In the genomic region with DNA sequence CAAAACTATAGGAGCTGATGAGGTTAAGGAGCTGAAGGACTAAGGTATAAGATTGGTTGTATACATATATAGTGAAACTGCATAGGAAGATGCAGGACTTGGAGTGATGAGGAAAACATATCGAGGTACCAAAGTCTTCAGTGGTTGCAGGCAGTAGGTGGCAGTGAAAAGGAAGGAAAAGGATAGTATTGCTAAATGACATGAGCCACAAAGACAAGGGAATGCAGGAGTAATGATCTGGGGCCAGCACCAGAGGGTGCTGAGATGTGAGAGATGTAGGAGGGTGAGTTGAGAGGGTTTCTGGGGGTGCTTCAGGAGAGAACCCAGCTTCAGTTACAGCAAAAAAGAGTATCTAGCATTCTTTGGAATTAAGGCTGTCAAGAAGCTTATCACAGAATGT, we compare ENCODE assay signal across 1 cellular context.
TF ChIP-seq lines count a peak whose summit lies in the region.

No MANE protein-coding gene starts in this region.

TF ChIP-seq in K562, 482 proteins besides CTCF, POLR2A, EP300 and RAD21 (continued from another document):
- 0 out of 2 replicates have a peak, but pooled peaks have one; percentile 45 for TF ChIP-seq ZNF592 (IDR thresholded peaks at IDR 0.05)
- TF ChIP-seq, protein P1, sequence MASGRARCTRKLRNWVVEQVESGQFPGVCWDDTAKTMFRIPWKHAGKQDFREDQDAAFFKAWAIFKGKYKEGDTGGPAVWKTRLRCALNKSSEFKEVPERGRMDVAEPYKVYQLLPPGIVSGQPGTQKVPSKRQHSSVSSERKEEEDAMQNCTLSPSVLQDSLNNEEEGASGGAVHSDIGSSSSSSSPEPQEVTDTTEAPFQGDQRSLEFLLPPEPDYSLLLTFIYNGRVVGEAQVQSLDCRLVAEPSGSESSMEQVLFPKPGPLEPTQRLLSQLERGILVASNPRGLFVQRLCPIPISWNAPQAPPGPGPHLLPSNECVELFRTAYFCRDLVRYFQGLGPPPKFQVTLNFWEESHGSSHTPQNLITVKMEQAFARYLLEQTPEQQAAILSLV (tag; IDR thresholded peaks at IDR 0.05), result 0 out of 2 replicates have a peak, but pooled peaks have one; percentile 21
- TF ChIP-seq MYC (IDR thresholded peaks at IDR 0.05; ENCODE audit: low read depth, low read length), result 0 out of 2 replicates have a peak, but pooled peaks have one; percentile 19
- TF ChIP-seq MYC (CRISPR knock-in tag; IDR thresholded peaks at IDR 0.05; ENCODE audit: borderline replicate concordance, low read depth), result no peak
- TF ChIP-seq ARID2 (IDR thresholded peaks at IDR 0.05), result peak; percentile 84
- peak; percentile 38; the same call in 1 of the 2 replicates for TF ChIP-seq NBN (IDR thresholded peaks at IDR 0.05; ENCODE audit: low read depth)
- no peak for TF ChIP-seq RFX5 (IDR thresholded peaks at IDR 0.05; ENCODE audit: low read depth, low read length)
- no peak for TF ChIP-seq PHB (CRISPR knock-in tag; IDR thresholded peaks at IDR 0.05)
- TF ChIP-seq RCOR1 (IDR thresholded peaks at IDR 0.05; ENCODE audit: borderline replicate concordance in 1 of 2, low read depth in 2 of 2, low read length in 2 of 2), result peak in 1 of 2 experiments; percentile 73; a peak in 2 of 4 replicates
- no peak for TF ChIP-seq CEBPG (CRISPR knock-in tag; IDR thresholded peaks at IDR 0.05)
- peak in 1 of 2 experiments; percentile 58; a peak in 1 of 4 replicates for TF ChIP-seq CEBPG (tag; conservative IDR thresholded peaks at IDR 0.05 in 1 of 2, IDR thresholded peaks at IDR 0.05 in 1 of 2)
- peak; percentile 80 for TF ChIP-seq DEAF1 (CRISPR knock-in tag; IDR thresholded peaks at IDR 0.05)
- peak in 1 of 2 experiments; percentile 66; a peak in 1 of 4 replicates for TF ChIP-seq MLLT1 (IDR thresholded peaks at IDR 0.05)
- 0 out of 2 replicates have a peak, but pooled peaks have one; percentile 42 for TF ChIP-seq ZNF766 (CRISPR knock-in tag; conservative IDR thresholded peaks at IDR 0.05)
- no peak for TF ChIP-seq TBP (optimal IDR thresholded peaks at IDR 0.05; ENCODE audit: low read depth, low read length)
- 0 out of 2 replicates have a peak, but pooled peaks have one; percentile 27 for TF ChIP-seq ARID1B (IDR thresholded peaks at IDR 0.05)
- TF ChIP-seq DACH1 (IDR thresholded peaks at IDR 0.05; ENCODE audit: partially characterized antibody), result no peak
- peak; percentile 29; the same call in 1 of the 2 replicates for TF ChIP-seq JUND (IDR thresholded peaks at IDR 0.05; ENCODE audit: borderline replicate concordance, low read depth, low read length)
- TF ChIP-seq JUND (tag; IDR thresholded peaks at IDR 0.05; ENCODE audit: borderline replicate concordance, low read depth, low read length), result peak; percentile 57; the same call in 1 of the 3 replicates
- TF ChIP-seq CEBPB (tag; IDR thresholded peaks at IDR 0.05), result peak; percentile 87
- TF ChIP-seq CHAMP1 (IDR thresholded peaks at IDR 0.05), result peak; percentile 80
- no peak for TF ChIP-seq TGIF2 (CRISPR knock-in tag; IDR thresholded peaks at IDR 0.05)
- TF ChIP-seq, protein P2, sequence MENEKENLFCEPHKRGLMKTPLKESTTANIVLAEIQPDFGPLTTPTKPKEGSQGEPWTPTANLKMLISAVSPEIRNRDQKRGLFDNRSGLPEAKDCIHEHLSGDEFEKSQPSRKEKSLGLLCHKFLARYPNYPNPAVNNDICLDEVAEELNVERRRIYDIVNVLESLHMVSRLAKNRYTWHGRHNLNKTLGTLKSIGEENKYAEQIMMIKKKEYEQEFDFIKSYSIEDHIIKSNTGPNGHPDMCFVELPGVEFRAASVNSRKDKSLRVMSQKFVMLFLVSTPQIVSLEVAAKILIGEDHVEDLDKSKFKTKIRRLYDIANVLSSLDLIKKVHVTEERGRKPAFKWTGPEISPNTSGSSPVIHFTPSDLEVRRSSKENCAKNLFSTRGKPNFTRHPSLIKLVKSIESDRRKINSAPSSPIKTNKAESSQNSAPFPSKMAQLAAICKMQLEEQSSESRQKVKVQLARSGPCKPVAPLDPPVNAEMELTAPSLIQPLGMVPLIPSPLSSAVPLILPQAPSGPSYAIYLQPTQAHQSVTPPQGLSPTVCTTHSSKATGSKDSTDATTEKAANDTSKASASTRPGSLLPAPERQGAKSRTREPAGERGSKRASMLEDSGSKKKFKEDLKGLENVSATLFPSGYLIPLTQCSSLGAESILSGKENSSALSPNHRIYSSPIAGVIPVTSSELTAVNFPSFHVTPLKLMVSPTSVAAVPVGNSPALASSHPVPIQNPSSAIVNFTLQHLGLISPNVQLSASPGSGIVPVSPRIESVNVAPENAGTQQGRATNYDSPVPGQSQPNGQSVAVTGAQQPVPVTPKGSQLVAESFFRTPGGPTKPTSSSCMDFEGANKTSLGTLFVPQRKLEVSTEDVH (IDR thresholded peaks at IDR 0.05; ENCODE audit: low read depth, partially characterized antibody), result peak; percentile 36
- peak in 1 of 2 experiments; percentile 55; a peak in 1 of 4 replicates for TF ChIP-seq MAZ (CRISPR knock-in tag; conservative IDR thresholded peaks at IDR 0.05 in 1 of 2, IDR thresholded peaks at IDR 0.05 in 1 of 2)
- peak; percentile 73 for TF ChIP-seq EHMT2 (IDR thresholded peaks at IDR 0.05)
- peak; percentile 54; the same call in 1 of the 2 replicates for TF ChIP-seq ELF4 (CRISPR knock-in tag; IDR thresholded peaks at IDR 0.05)
- 0 out of 2 replicates have a peak, but pooled peaks have one; percentile 16 for TF ChIP-seq CREM (IDR thresholded peaks at IDR 0.05; ENCODE audit: low read depth)
- 0 out of 2 replicates have a peak, but pooled peaks have one; percentile 13 for TF ChIP-seq SOX6 (IDR thresholded peaks at IDR 0.05)
- peak; percentile 15; the same call in 1 of the 2 replicates for TF ChIP-seq ZNF384 (IDR thresholded peaks at IDR 0.05; ENCODE audit: low read depth, low read length)
- 0 out of 4 replicates have a peak, but pooled peaks of 1 of the 2 experiments have one; percentile 12 for TF ChIP-seq KDM1A (IDR thresholded peaks at IDR 0.05)
- no peak for TF ChIP-seq ZNF780A (CRISPR knock-in tag; IDR thresholded peaks at IDR 0.05)
- TF ChIP-seq FOXK2 (conservative IDR thresholded peaks at IDR 0.05 in 1 of 2, IDR thresholded peaks at IDR 0.05 in 1 of 2; ENCODE audit: low read depth in 2 of 2), result 0 out of 4 replicates have a peak, but pooled peaks of 1 of the 2 experiments have one; percentile 29
- TF ChIP-seq ARNT (IDR thresholded peaks at IDR 0.05), result peak in 1 of 2 experiments; percentile 63; a peak in 1 of 4 replicates
- TF ChIP-seq, protein P3, sequence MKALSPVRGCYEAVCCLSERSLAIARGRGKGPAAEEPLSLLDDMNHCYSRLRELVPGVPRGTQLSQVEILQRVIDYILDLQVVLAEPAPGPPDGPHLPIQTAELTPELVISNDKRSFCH (CRISPR knock-in tag; IDR thresholded peaks at IDR 0.05), result no peak
- TF ChIP-seq, protein P3 (tag; IDR thresholded peaks at IDR 0.05), result peak; percentile 63
- no peak for TF ChIP-seq KLF6 (CRISPR knock-in tag; IDR thresholded peaks at IDR 0.05; ENCODE audit: borderline replicate concordance)
- TF ChIP-seq RBM22 (IDR thresholded peaks at IDR 0.05; ENCODE audit: low read depth, low read length, poor library complexity, severe bottlenecking), result peak; percentile 38
- TF ChIP-seq CTBP1 (IDR thresholded peaks at IDR 0.05; ENCODE audit: borderline replicate concordance), result peak; percentile 84
- peak; percentile 88; the same call in 1 of the 2 replicates for TF ChIP-seq HDGF (IDR thresholded peaks at IDR 0.05)
- TF ChIP-seq ZFP30 (CRISPR knock-in tag; IDR thresholded peaks at IDR 0.05; ENCODE audit: borderline replicate concordance), result no peak
- peak; percentile 78 for TF ChIP-seq CC2D1A (IDR thresholded peaks at IDR 0.05)
- TF ChIP-seq SMC3 (conservative IDR thresholded peaks at IDR 0.05; ENCODE audit: insufficient read depth, low read depth, low read length), result 0 out of 2 replicates have a peak, but pooled peaks have one; percentile 39
